14 cellular contexts compared by ENCODE assay signal in the genomic region with DNA sequence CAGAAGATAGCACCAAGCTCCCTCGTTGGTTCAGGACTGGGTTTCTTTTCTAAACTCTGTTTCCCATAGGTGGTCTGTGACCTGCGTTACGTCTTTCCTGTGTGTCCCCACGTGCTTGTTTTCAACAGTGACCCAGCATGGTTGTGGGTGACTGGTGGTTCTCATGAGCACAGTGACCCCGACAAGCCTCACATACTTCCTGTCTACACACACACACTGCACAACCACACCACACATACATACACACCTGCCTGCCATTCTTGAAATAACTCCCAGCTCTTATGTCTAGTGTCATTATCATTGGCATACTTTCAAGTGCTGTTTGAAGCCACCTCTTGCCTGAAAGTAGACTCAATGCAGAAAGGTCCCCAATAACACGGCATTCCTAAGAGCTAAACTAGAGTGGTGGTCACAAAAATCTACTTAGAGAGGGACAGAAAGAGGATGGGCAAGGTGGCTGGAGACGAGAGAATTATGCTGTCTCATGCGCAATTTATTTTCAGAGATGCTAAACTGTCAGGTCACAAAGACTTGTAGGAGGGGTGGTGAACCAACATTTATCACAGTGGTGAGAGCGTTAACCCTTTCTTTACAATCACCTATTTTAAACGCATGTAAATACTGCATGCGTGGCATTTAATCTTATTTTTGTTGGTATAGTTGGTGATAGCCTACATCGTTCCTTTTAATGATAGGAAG.
A peak's percentile ranks its signal among the peaks of the same experiment; 100 is the strongest.
DNase-seq lines count a peak whose midpoint lies in the region; ATAC-seq and TF ChIP-seq lines count a peak whose summit lies in the region.
"Had no signal": no experiment of that assay in that cellular context is flagged by ENCODE, and none has a peak within 500 bp of the region (broad histone marks: within the 10 kb centered on the region; RNA-seq: fewer than 3 reads in every experiment).

No MANE protein-coding gene starts in this region.

- H2AK5ac ChIP-seq in IMR-90 (ENCODE audit: low read depth, low read length), result no peak overlapping the region

- H3K4me2 ChIP-seq in IMR-90 (ENCODE audit: low read depth, low read length) (0 out of 2 replicates have a peak overlapping the region, but pooled peaks have one; percentile 9), osteoblast (ENCODE audit: insufficient read depth, low read length) (no peak overlapping the region)

- no peak overlapping the region for H2BK5ac ChIP-seq in IMR-90 (ENCODE audit: low read depth, low read length, poor library complexity, severe bottlenecking)

- no peak overlapping the region for H3K4me3 Mint-ChIP-seq in progenitor cell of endocrine pancreas (ENCODE audit: low read depth)
- H3K4me3 Mint-ChIP-seq: activated naive CD8-positive, alpha-beta T cell treated with anti-CD3 and anti-CD28 coated beads for 36 hours; IgD-negative memory B cell had no signal

- no peak overlapping the region for H2BK20ac ChIP-seq in IMR-90 (ENCODE audit: low read depth, low read length)

- no peaks in the 10 kb centered on the region for H3K9me3 ChIP-seq in IMR-90 (ENCODE audit: control insufficient read depth, insufficient read depth, low read length)
- no peaks in the 10 kb centered on the region for H3K9me3 ChIP-seq in mesodermal cell (ENCODE audit: control insufficient read depth, low read length)
- no peaks in the 10 kb centered on the region for H3K9me3 ChIP-seq in osteoblast (ENCODE audit: low read depth, low read length)
- H3K9me3 ChIP-seq: BE2C, SJSA1 had no signal

- H3K4ac ChIP-seq in IMR-90 (ENCODE audit: low read depth, low read length), result no peak overlapping the region

- no peaks in the 10 kb centered on the region for H3K79me1 ChIP-seq in IMR-90 (ENCODE audit: low read depth in 1 of 2, low read length in 2 of 2)

- H3K9me1 ChIP-seq in IMR-90 (ENCODE audit: insufficient read depth, low read length), result peaks cover 8% of the 10 kb centered on the region; the same call in 1 of the 2 replicates

- dilution Hi-C loops in IMR-90 (cut with HindIII; ENCODE audit: low sequenced_read_pairs, unreplicated experiment), result no loop called here

- H3K27ac ChIP-seq in IMR-90 (ENCODE audit: insufficient read depth, low read length), result no peak overlapping the region
- H3K27ac ChIP-seq in mesodermal cell (ENCODE audit: low read depth, low read length, severe bottlenecking), result no peak overlapping the region
- no peak overlapping the region for H3K27ac ChIP-seq in osteoblast (ENCODE audit: low read depth, low read length)
- H3K27ac ChIP-seq: SJSA1 had no signal

- no peak overlapping the region for H3K14ac ChIP-seq in IMR-90 (replicated peaks; ENCODE audit: low read depth, low read length)

- no peak overlapping the region for H2BK15ac ChIP-seq in IMR-90 (ENCODE audit: low read depth, low read length)

- TF ChIP-seq RAD21 in IMR-90 (IDR thresholded peaks at IDR 0.05; ENCODE audit: low read length), result no peak

- H3K36me3 Mint-ChIP-seq in progenitor cell of endocrine pancreas (ENCODE audit: insufficient read depth), result peaks cover 1% of the 10 kb centered on the region

- no peak overlapping the region for H4K8ac ChIP-seq in IMR-90 (ENCODE audit: low read depth in 2 of 2, low read length in 2 of 2)

- H4K91ac ChIP-seq in IMR-90 (ENCODE audit: insufficient read depth, low read depth, low read length), result no peak overlapping the region

- no peak overlapping the region for H3K27ac Mint-ChIP-seq in progenitor cell of endocrine pancreas
- H3K27ac Mint-ChIP-seq: activated naive CD8-positive, alpha-beta T cell treated with anti-CD3 and anti-CD28 coated beads for 36 hours; IgD-negative memory B cell had no signal

- H4K5ac ChIP-seq in IMR-90 (ENCODE audit: low read depth, low read length), result no peak overlapping the region

- peaks cover 36% of the 10 kb centered on the region for H3K4me1 Mint-ChIP-seq in progenitor cell of endocrine pancreas (ENCODE audit: low read depth)

- no peak overlapping the region for H2AK9ac ChIP-seq in IMR-90 (replicated peaks; ENCODE audit: low read depth, low read length, poor library complexity)

- H3K9me3 Mint-ChIP-seq in progenitor cell of endocrine pancreas (ENCODE audit: low read depth), result no peaks in the 10 kb centered on the region
- H3K9me3 Mint-ChIP-seq: activated naive CD8-positive, alpha-beta T cell treated with anti-CD3 and anti-CD28 coated beads for 36 hours; IgD-negative memory B cell had no signal

- no peak for ATAC-seq in IMR-90 (ENCODE audit: low read depth)
- ATAC-seq: sciatic nerve had no signal

- H3K56ac ChIP-seq in IMR-90 (ENCODE audit: extremely low read depth, insufficient read depth, low read length), result no peak overlapping the region

- TF ChIP-seq POLR2A in IMR-90 (IDR thresholded peaks at IDR 0.05; ENCODE audit: low read depth, low read length), result no peak
- peak; percentile 74 for TF ChIP-seq POLR2A in erythroblast (IDR thresholded peaks at IDR 0.05; ENCODE audit: low read length)

- H3K9ac ChIP-seq in IMR-90 (ENCODE audit: low read depth, low read length), result no peak overlapping the region

- DNase-seq in GM12865 (ENCODE audit: low read depth) (peak; percentile 16), IMR-90 (no peak), erythroblast (lab: John Stamatoyannopoulos, UW) (no peak), GM20000 (ENCODE audit: low spot score) (no peak), osteoblast (ENCODE audit: insufficient read length, low spot score, missing footprints) (no peak), NCI-H2081 treated with DMSO at 0.1 percent for 48 hours (lab: John Stamatoyannopoulos, UW) (no peak), progenitor cell of endocrine pancreas (ENCODE audit: low spot score, unreplicated experiment) (no peak)
- DNase-seq: activated naive CD8-positive, alpha-beta T cell treated with anti-CD3 and anti-CD28 coated beads for 36 hours; BE2C; NCI-H1436 had no signal

- no peak overlapping the region for H3K23ac ChIP-seq in IMR-90 (ENCODE audit: low read depth, low read length)

- no peak for TF ChIP-seq CTCF in GM12865 (IDR thresholded peaks at IDR 0.05; ENCODE audit: insufficient read depth, low read depth, low read length, missing control alignments)
- TF ChIP-seq CTCF in IMR-90 (conservative IDR thresholded peaks at IDR 0.05; ENCODE audit: low read depth, low read length), result no peak
- no peak for TF ChIP-seq CTCF in GM20000 (IDR thresholded peaks at IDR 0.05; ENCODE audit: extremely low read depth, missing control alignments)
- no peak for TF ChIP-seq CTCF in osteoblast (IDR thresholded peaks at IDR 0.05; ENCODE audit: extremely low read depth, low read depth, low read length)
- TF ChIP-seq CTCF in progenitor cell of endocrine pancreas (IDR thresholded peaks at IDR 0.05; ENCODE audit: unreplicated experiment), result no peak

- H4K20me1 ChIP-seq in IMR-90 (ENCODE audit: insufficient read depth, low read length) (no peaks in the 10 kb centered on the region), osteoblast (ENCODE audit: insufficient read depth, low read length) (no peaks in the 10 kb centered on the region)

- H3K79me2 ChIP-seq in osteoblast (ENCODE audit: insufficient read depth, low read length), result no peaks in the 10 kb centered on the region

- H3K27me3 Mint-ChIP-seq in progenitor cell of endocrine pancreas, result peaks cover 12% of the 10 kb centered on the region
- H3K27me3 Mint-ChIP-seq: activated naive CD8-positive, alpha-beta T cell treated with anti-CD3 and anti-CD28 coated beads for 36 hours; IgD-negative memory B cell had no signal

- WGBS in IMR-90 (ENCODE audit: extremely low coverage in 2 of 2, insufficient read length in 1 of 2), 2 experiments, result 50% methylated on average over 2 of the region's 12 CpGs; no CpG with 5 or more reads in 1 of the 2 experiments
- WGBS in mesodermal cell (ENCODE audit: insufficient coverage in 2 of 2), 2 experiments, result 42 to 50% methylated on average over 6 to 8 of the region's 12 CpGs

- H3K36me3 ChIP-seq in IMR-90 (ENCODE audit: control insufficient read depth, insufficient read depth, low read length), result no peaks in the 10 kb centered on the region
- no peaks in the 10 kb centered on the region for H3K36me3 ChIP-seq in mesodermal cell (ENCODE audit: control insufficient read depth, insufficient read depth, low read length)
- no peaks in the 10 kb centered on the region for H3K36me3 ChIP-seq in osteoblast (ENCODE audit: insufficient read depth, low read length)
- H3K36me3 ChIP-seq: BE2C had no signal

- H2AFZ ChIP-seq in IMR-90 (replicated peaks; ENCODE audit: low read length, poor library complexity) (no peak overlapping the region), osteoblast (ENCODE audit: low read length) (no peak overlapping the region)

- in situ Hi-C loops in IMR-90 (cut with MboI; ENCODE audit: low sequenced_read_pairs), result no loop called here

- intact Hi-C loops in IMR-90 (cut with micrococcal nuclease), result no loop called here

- H3K27me3 ChIP-seq in IMR-90 (ENCODE audit: control insufficient read depth, insufficient read depth, low read length), result no peaks in the 10 kb centered on the region
- peaks cover 7% of the 10 kb centered on the region for H3K27me3 ChIP-seq in osteoblast (ENCODE audit: insufficient read depth, low read length)
- H3K27me3 ChIP-seq: BE2C, SJSA1 had no signal

- POLR2A ChIA-PET in IMR-90 (lab: Charles Lee; ENCODE audit: unreplicated experiment), result no interaction called here

- no peak overlapping the region for H2BK120ac ChIP-seq in IMR-90 (ENCODE audit: low read depth, low read length)

- BruUV-seq in IMR-90 (replicated peaks; lab: Mats Ljungman, UMichigan), result no TSS peak

- H3K4me1 ChIP-seq in IMR-90 (ENCODE audit: control insufficient read depth, insufficient read depth, low read length) (no peaks in the 10 kb centered on the region), mesodermal cell (ENCODE audit: control insufficient read depth, insufficient read depth, low read length, poor library complexity, severe bottlenecking) (peaks cover 31% of the 10 kb centered on the region), osteoblast (ENCODE audit: insufficient read depth, low read length) (no peaks in the 10 kb centered on the region)
- H3K4me1 ChIP-seq: BE2C, SJSA1 had no signal

- H3K18ac ChIP-seq in IMR-90 (ENCODE audit: low read depth, low read length), result no peak overlapping the region

- H3K4me3 ChIP-seq in GM12865 (ENCODE audit: low read depth, low read length), result no peak overlapping the region
- no peak overlapping the region for H3K4me3 ChIP-seq in IMR-90 (ENCODE audit: insufficient read depth, low read depth, low read length)
- H3K4me3 ChIP-seq in mesodermal cell (ENCODE audit: extremely low read depth, insufficient read depth, low read length, poor library complexity, severe bottlenecking), result peak overlapping the region; percentile 12
- no peak overlapping the region for H3K4me3 ChIP-seq in osteoblast (ENCODE audit: insufficient read depth, low read length)
- H3K4me3 ChIP-seq: SJSA1 had no signal

- CTCF ChIA-PET in IMR-90 (lab: Yijun Ruan, JAX), result interaction anchor here (1.0 kb wide), 1 partner anchor 31 kb away, joined by 3 read pairs; no protein-coding TSS in a partner anchor

TF ChIP-seq in IMR-90, 13 proteins besides CTCF, POLR2A, EP300 and RAD21 (continues in another document):
- TF ChIP-seq MXI1 (IDR thresholded peaks at IDR 0.05; ENCODE audit: borderline replicate concordance, low read depth, low read length) (no peak), MAFK (IDR thresholded peaks at IDR 0.05; ENCODE audit: low read depth, low read length) (no peak)
